11 cellular contexts compared by ENCODE assay signal in the genomic region with DNA sequence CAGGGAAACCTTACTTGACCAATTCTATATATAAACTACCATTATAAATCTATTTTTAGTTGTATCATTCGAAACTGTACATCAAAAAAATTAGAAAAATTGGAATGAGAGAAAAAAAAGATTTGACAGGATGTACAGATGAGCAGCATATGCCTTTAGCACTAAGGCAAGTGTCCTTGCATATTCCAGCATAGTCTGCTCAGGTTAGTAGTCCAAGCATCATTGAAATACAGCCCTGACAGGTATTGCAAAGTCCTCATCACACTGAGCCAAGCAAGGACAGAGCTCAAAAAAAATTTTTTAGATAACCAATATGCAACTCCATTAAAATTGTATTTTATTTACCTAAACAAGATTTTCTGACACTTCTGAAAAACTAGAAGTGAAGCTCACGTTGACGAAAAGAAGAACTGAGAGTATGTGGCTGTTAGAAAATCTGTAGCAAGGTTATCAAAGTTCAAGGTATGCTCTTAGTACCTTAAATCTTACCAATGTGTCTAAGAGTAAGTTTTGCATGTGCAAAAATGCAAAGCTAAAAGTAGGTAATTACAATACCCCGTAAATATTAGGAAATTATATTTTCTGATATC.
DNase-seq lines count a peak whose midpoint lies in the region; ATAC-seq and TF ChIP-seq lines count a peak whose summit lies in the region.
"Had no signal": no experiment of that assay in that cellular context is flagged by ENCODE, and none has a peak within 500 bp of the region (broad histone marks: within the 10 kb centered on the region; RNA-seq: fewer than 3 reads in every experiment).

No MANE protein-coding gene starts in this region.

- peak overlapping the region; percentile 29; the same call in 1 of the 2 replicates for H3K4me2 ChIP-seq in OCI-LY1 (ENCODE audit: low read length)
- H3K4me2 ChIP-seq: BLaER1 treated with 17β-estradiol and CSF1 and Interleukin-3, amounts not matched to agents 10 nM and 100 nM; smooth muscle cell had no signal

- H3K36me3 ChIP-seq in OCI-LY1 (ENCODE audit: insufficient read depth, low read length) (no peaks in the 10 kb centered on the region), SJCRH30 (no peaks in the 10 kb centered on the region)
- H3K36me3 ChIP-seq: BLaER1 treated with 17β-estradiol and CSF1 and Interleukin-3, amounts not matched to agents 10 nM and 100 nM had no signal

- H3K27ac ChIP-seq in OCI-LY1 (ENCODE audit: low read depth, low read length, poor library complexity, severe bottlenecking): peak overlapping the region; percentile 37
- H3K27ac ChIP-seq in SJCRH30: no peak overlapping the region
- H3K27ac ChIP-seq: BLaER1 treated with 17β-estradiol and CSF1 and Interleukin-3, amounts not matched to agents 10 nM and 100 nM had no signal

- no peak for DNase-seq in NCI-H1417 (lab: John Stamatoyannopoulos, UW)
- no peak for DNase-seq in NCI-H187 (lab: John Stamatoyannopoulos, UW)
- DNase-seq in sciatic nerve (ENCODE audit: low spot score): no peak
- no peak for DNase-seq in SJCRH30
- DNase-seq: nephron progenitor cell had no signal

- no peak overlapping the region for H3K9ac ChIP-seq in OCI-LY1 (ENCODE audit: low read length)
- H3K9ac ChIP-seq: BLaER1 treated with 17β-estradiol and CSF1 and Interleukin-3, amounts not matched to agents 10 nM and 100 nM had no signal

- ATAC-seq in GM18867 (IDR thresholded peaks at IDR 0.05; ENCODE audit: unreplicated experiment) (peak; percentile 88), GM21515 (IDR thresholded peaks at IDR 0.05; ENCODE audit: unreplicated experiment) (peak; percentile 84), HG03045 (IDR thresholded peaks at IDR 0.05; ENCODE audit: unreplicated experiment) (peak; percentile 60), sciatic nerve (no peak)

- no peaks in the 10 kb centered on the region for H3F3A ChIP-seq in OCI-LY1 (ENCODE audit: insufficient read depth, low read length)

- no peak overlapping the region for H2AFZ ChIP-seq in OCI-LY1 (ENCODE audit: low read length)

- no peak for TF ChIP-seq CTCF in OCI-LY1 (IDR thresholded peaks at IDR 0.05; ENCODE audit: low read length)

- H3K4me1 ChIP-seq in OCI-LY1 (ENCODE audit: insufficient read depth, low read length, severe bottlenecking): peaks cover 46% of the 10 kb centered on the region
- no peaks in the 10 kb centered on the region for H3K4me1 ChIP-seq in SJCRH30
- H3K4me1 ChIP-seq: BLaER1 treated with 17β-estradiol and CSF1 and Interleukin-3, amounts not matched to agents 10 nM and 100 nM had no signal

- H3K79me2 ChIP-seq in OCI-LY1 (ENCODE audit: insufficient read depth, low read length): no peaks in the 10 kb centered on the region

- H3K9me2 ChIP-seq in OCI-LY1 (ENCODE audit: low read depth, low read length): no peaks in the 10 kb centered on the region

- H4K20me1 ChIP-seq in OCI-LY1 (ENCODE audit: insufficient read depth, low read length): no peaks in the 10 kb centered on the region
- H4K20me1 ChIP-seq: BLaER1 treated with 17β-estradiol and CSF1 and Interleukin-3, amounts not matched to agents 10 nM and 100 nM had no signal

- H3K27me3 ChIP-seq in OCI-LY1 (ENCODE audit: insufficient read depth, low read length) (no peaks in the 10 kb centered on the region), SJCRH30 (no peaks in the 10 kb centered on the region)
- H3K27me3 ChIP-seq: BLaER1 treated with 17β-estradiol and CSF1 and Interleukin-3, amounts not matched to agents 10 nM and 100 nM had no signal

- intact Hi-C loops in sciatic nerve (cut with DNase I): no loop called here

- H3K4me3 ChIP-seq in OCI-LY1 (ENCODE audit: low read depth, low read length, poor library complexity, severe bottlenecking) (no peak overlapping the region), SJCRH30 (no peak overlapping the region)
- H3K4me3 ChIP-seq: BLaER1 treated with 17β-estradiol and CSF1 and Interleukin-3, amounts not matched to agents 10 nM and 100 nM; smooth muscle cell had no signal

- no peaks in the 10 kb centered on the region for H3K9me3 ChIP-seq in OCI-LY1 (ENCODE audit: low read length)
- H3K9me3 ChIP-seq in SJCRH30 (replicated peaks): no peaks in the 10 kb centered on the region
- H3K9me3 ChIP-seq: BLaER1 treated with 17β-estradiol and CSF1 and Interleukin-3, amounts not matched to agents 10 nM and 100 nM had no signal
